Comparison of ENCODE assay signal across 8 cellular contexts in the genomic region with DNA sequence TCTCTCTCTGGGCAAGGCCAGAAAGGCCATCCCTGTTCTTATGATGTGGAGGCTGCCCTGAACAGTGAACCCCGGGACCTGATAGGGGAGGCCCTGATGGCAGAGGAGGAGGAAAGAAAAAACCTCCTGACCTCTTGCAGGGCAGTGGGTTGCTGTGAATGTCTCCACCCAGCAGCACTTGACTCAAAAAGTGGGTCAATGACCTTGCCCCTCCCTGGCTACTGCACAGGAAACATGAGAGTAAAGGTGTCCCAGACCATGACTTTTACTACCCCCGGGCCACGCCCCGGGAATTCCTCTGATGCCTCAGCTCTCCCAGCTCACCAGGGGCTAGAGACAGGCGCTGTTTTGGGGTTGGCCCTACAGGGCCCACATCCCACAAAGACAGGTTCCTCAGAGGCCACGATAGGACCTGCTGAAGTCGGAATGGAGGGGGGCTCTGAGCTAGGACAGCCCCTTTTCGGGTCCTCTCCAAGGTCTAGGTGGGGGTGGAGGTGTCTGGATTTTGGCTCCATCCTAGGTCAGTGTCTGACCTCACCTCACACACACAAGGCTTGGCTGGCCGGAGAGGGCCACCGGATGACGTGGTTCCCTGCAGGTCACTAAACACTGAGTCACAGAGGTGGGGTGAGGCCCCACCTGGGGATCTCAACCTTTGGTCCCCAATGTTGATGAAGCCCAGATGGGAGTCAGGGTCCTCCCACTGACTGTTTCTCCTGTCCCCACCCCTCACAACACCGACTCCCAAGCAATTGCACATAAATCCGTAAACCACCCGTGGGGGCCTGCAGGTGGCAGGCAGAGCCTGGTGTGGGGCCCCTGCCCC. TPM values are rescaled to one million over a fixed set of nuclear protein-coding genes. Genes with fewer than 3 reads are reported as not detected.
DNase-seq lines count a peak whose midpoint lies in the region; ATAC-seq and TF ChIP-seq lines count a peak whose summit lies in the region.
"Had no signal": no experiment of that assay in that cellular context is flagged by ENCODE, and none has a peak within 500 bp of the region (broad histone marks: within the 10 kb centered on the region; RNA-seq: fewer than 3 reads in every experiment).

No MANE protein-coding gene starts in this region.

- H3K79me2 ChIP-seq in GM23338 (replicated peaks; ENCODE audit: insufficient read depth) (peaks cover 8% of the 10 kb centered on the region), hepatocyte (peaks cover 58% of the 10 kb centered on the region)

- H3K36me3 ChIP-seq in GM23338 (ENCODE audit: insufficient read depth) (no peaks in the 10 kb centered on the region), hepatocyte (replicated peaks; ENCODE audit: insufficient read depth, low read depth) (no peaks in the 10 kb centered on the region)

- no peak for DNase-seq in GM23338 (ENCODE audit: low spot score)
- peak; percentile 89 for DNase-seq in SW480 (ENCODE audit: low spot score)
- peak; percentile 76 for DNase-seq in hepatocyte (ENCODE audit: low spot score)
- no peak for DNase-seq in stimulated activated effector memory CD8-positive, alpha-beta T cell treated with anti-CD3 and anti-CD28 coated beads, Interleukin-12 subunit alpha, Interleukin-12 subunit beta, amount 100 ng/mL, for 72 hours (ENCODE audit: low spot score in 2 of 2)
- no peak for DNase-seq in NCI-H2081 treated with DMSO at 0.1 percent for 48 hours (lab: John Stamatoyannopoulos, UW)
- DNase-seq in OCI-M2 (lab: John Stamatoyannopoulos, UW; ENCODE audit: unreplicated experiment) = no peak

- H3K4me3 ChIP-seq in GM23338 (peak overlapping the region; percentile 83), hepatocyte (peak overlapping the region; percentile 72)

- H3K9me3 ChIP-seq in hepatocyte (ENCODE audit: low read depth) = no peaks in the 10 kb centered on the region

- TF ChIP-seq CTCF in GM23338 (conservative IDR thresholded peaks at IDR 0.05; ENCODE audit: low read depth in 2 of 2) (0 out of 4 replicates have a peak, but pooled peaks of 1 of the 2 experiments have one; percentile 4), hepatocyte (IDR thresholded peaks at IDR 0.05; ENCODE audit: poor library complexity) (no peak)

- H3K27me3 Mint-ChIP-seq in GM23338 (ENCODE audit: insufficient read depth, low read depth, poor library complexity) = peaks cover 27% of the 10 kb centered on the region

- H3K4me1 Mint-ChIP-seq in GM23338 = peaks cover 30% of the 10 kb centered on the region
- H3K4me1 Mint-ChIP-seq in stimulated activated effector memory CD8-positive, alpha-beta T cell treated with anti-CD3 and anti-CD28 coated beads, Interleukin-12 subunit alpha, Interleukin-12 subunit beta, amount 100 ng/mL, for 72 hours = peaks cover 74% of the 10 kb centered on the region

- H3K27ac ChIP-seq in GM23338 (ENCODE audit: low read depth) (no peak overlapping the region), hepatocyte (peak overlapping the region; percentile 99)

- peak overlapping the region; percentile 94 for H3K4me2 ChIP-seq in GM23338
- H3K4me2 ChIP-seq in hepatocyte = peak overlapping the region; percentile 96

- no peak overlapping the region for H2AFZ ChIP-seq in GM23338
- no peak overlapping the region for H2AFZ ChIP-seq in hepatocyte

- H3K4me3 Mint-ChIP-seq in GM23338 = peak overlapping the region; percentile 75
- H3K4me3 Mint-ChIP-seq in stimulated activated effector memory CD8-positive, alpha-beta T cell treated with anti-CD3 and anti-CD28 coated beads, Interleukin-12 subunit alpha, Interleukin-12 subunit beta, amount 100 ng/mL, for 72 hours = peak overlapping the region; percentile 91

- H3K27me3 ChIP-seq in GM23338 (ENCODE audit: insufficient read depth) = no peaks in the 10 kb centered on the region
- no peaks in the 10 kb centered on the region for H3K27me3 ChIP-seq in hepatocyte

- peaks cover 10% of the 10 kb centered on the region; the same call in 1 of the 2 replicates for H4K20me1 ChIP-seq in GM23338 (replicated peaks; ENCODE audit: insufficient read depth)
- H4K20me1 ChIP-seq in hepatocyte (ENCODE audit: insufficient read depth, poor library complexity, severe bottlenecking) = peaks cover 9% of the 10 kb centered on the region

- no peak overlapping the region for H3K27ac Mint-ChIP-seq in GM23338
- H3K27ac Mint-ChIP-seq in stimulated activated effector memory CD8-positive, alpha-beta T cell treated with anti-CD3 and anti-CD28 coated beads, Interleukin-12 subunit alpha, Interleukin-12 subunit beta, amount 100 ng/mL, for 72 hours = peak overlapping the region; percentile 98

- H3K9me3 Mint-ChIP-seq in GM23338 = no peaks in the 10 kb centered on the region
- no peaks in the 10 kb centered on the region for H3K9me3 Mint-ChIP-seq in stimulated activated effector memory CD8-positive, alpha-beta T cell treated with anti-CD3 and anti-CD28 coated beads, Interleukin-12 subunit alpha, Interleukin-12 subunit beta, amount 100 ng/mL, for 72 hours

- H3F3A ChIP-seq in GM23338 (replicated peaks; ENCODE audit: low read depth) = peaks cover 26% of the 10 kb centered on the region

- peaks cover 18% of the 10 kb centered on the region for H3K4me1 ChIP-seq in GM23338 (ENCODE audit: insufficient read depth)
- peaks cover 24% of the 10 kb centered on the region for H3K4me1 ChIP-seq in hepatocyte (ENCODE audit: insufficient read depth)

- H3K9me2 ChIP-seq in GM23338 (ENCODE audit: insufficient read depth) = no peaks in the 10 kb centered on the region
- H3K9me2 ChIP-seq in hepatocyte (replicated peaks; ENCODE audit: insufficient read depth) = no peaks in the 10 kb centered on the region

- ATAC-seq in GM23338 (no peak), HG03196 (IDR thresholded peaks at IDR 0.05; ENCODE audit: unreplicated experiment) (no peak)
- no peak for ATAC-seq in stimulated activated effector memory CD8-positive, alpha-beta T cell treated with anti-CD3 and anti-CD28 coated beads, Interleukin-12 subunit alpha, Interleukin-12 subunit beta, amount 100 ng/mL, for 72 hours
- ATAC-seq: sciatic nerve had no signal

- peaks cover 11% of the 10 kb centered on the region; the same call in 2 of the 3 replicates for H3K36me3 Mint-ChIP-seq in GM23338 (ENCODE audit: low read depth)
- H3K36me3 Mint-ChIP-seq in stimulated activated effector memory CD8-positive, alpha-beta T cell treated with anti-CD3 and anti-CD28 coated beads, Interleukin-12 subunit alpha, Interleukin-12 subunit beta, amount 100 ng/mL, for 72 hours = peaks cover 86% of the 10 kb centered on the region

- 61% methylated on average over 14 of the region's 14 CpGs for WGBS in hepatocyte (ENCODE audit: low lambda C conversion rate, missing lambda C conversion rate)

TF ChIP-seq in GM23338, 12 proteins besides CTCF, POLR2A, EP300 and RAD21 (continues in another document):
- TF ChIP-seq EZH2phosphoT487 (IDR thresholded peaks at IDR 0.05; ENCODE audit: unreplicated experiment) (no peak), ZNF114 (CRISPR knock-in tag; IDR thresholded peaks at IDR 0.05) (no peak), ZNF331 (CRISPR knock-in tag; IDR thresholded peaks at IDR 0.05; ENCODE audit: low read depth) (no peak), STAT1 (IDR thresholded peaks at IDR 0.05; ENCODE audit: unreplicated experiment) (no peak), EZH2 (IDR thresholded peaks at IDR 0.05; ENCODE audit: low read depth, unreplicated experiment) (no peak), CREB1 (CRISPR knock-in tag; IDR thresholded peaks at IDR 0.05; ENCODE audit: low read depth) (no peak), POLR2AphosphoS5 (IDR thresholded peaks at IDR 0.05; ENCODE audit: low read depth) (no peak)
- TF ChIP-seq, protein P1, sequence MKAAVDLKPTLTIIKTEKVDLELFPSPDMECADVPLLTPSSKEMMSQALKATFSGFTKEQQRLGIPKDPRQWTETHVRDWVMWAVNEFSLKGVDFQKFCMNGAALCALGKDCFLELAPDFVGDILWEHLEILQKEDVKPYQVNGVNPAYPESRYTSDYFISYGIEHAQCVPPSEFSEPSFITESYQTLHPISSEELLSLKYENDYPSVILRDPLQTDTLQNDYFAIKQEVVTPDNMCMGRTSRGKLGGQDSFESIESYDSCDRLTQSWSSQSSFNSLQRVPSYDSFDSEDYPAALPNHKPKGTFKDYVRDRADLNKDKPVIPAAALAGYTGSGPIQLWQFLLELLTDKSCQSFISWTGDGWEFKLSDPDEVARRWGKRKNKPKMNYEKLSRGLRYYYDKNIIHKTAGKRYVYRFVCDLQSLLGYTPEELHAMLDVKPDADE (IDR thresholded peaks at IDR 0.05) = no peak

RNA-seq across cellular contexts. Expression of a gene that starts 1.6 kb away (rescaled TPM):
- 31.9 and 53.4 TPM in 2 replicates for total RNA-seq in GM23338 (2014; rRNA removed; shearing (Covaris generic))
- polyA plus RNA-seq in GM23338 (2016; fragmentation: Nextera tagmentation; extraction: Ambion mirVana) = 8.7 and 10.5 TPM in 2 replicates
- 38.7 and 45.3 TPM in 2 replicates for total RNA-seq in hepatocyte
- polyA plus RNA-seq in hepatocyte = 40.4 and 43.6 TPM in 2 replicates

RNA-seq across cellular contexts. Expression of a gene that starts 11.9 kb away (rescaled TPM):
- 8.7 and 8.9 TPM in 2 replicates for total RNA-seq in GM23338 (2014; rRNA removed; shearing (Covaris generic))
- 3.1 and 3.4 TPM in 2 replicates for polyA plus RNA-seq in GM23338 (2016; fragmentation: Nextera tagmentation; extraction: Ambion mirVana)
- total RNA-seq in hepatocyte = 2.7 and 3.8 TPM in 2 replicates
- polyA plus RNA-seq in hepatocyte = 2.5 and 2.7 TPM in 2 replicates

Comparison
In these comparisons a context has a peak if more than half of its experiments do, and no peak if none do; other contexts are left out.
1. DNase-seq: peak in SW480 (single experiment) and hepatocyte (single experiment); none in GM23338 (single experiment), stimulated activated effector memory CD8-positive, alpha-beta T cell treated with anti-CD3 and anti-CD28 coated beads, Interleukin-12 subunit alpha, Interleukin-12 subunit beta, amount 100 ng/mL, for 72 hours (0 of 2), NCI-H2081 treated with DMSO at 0.1 percent for 48 hours (single experiment) and OCI-M2 (single experiment).